Comparison of ENCODE assay signal across 26 cellular contexts in the genomic region with DNA sequence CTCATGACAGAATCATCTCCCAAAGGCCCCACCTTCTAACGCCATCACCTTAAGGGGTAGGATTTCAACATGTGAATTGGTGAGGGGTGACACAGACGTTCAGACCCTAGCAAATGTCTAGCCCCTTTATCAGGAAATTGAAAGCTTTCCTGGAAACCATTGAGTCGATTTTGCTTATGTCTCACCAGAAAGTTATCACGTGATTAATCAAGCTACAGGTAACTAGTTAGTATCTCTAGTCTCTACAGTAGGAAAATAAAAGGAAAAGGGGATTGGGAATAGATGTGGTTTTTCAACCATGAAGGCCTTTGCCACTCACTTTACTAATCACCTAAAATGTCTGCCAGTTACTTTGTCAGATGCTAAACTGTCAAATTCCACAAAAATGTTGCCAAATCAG.
"Had no signal": no experiment of that assay in that cellular context is flagged by ENCODE, and none has a peak within 500 bp of the region (broad histone marks: within the 10 kb centered on the region; RNA-seq: fewer than 3 reads in every experiment).

No MANE protein-coding gene starts in this region.

- H3K36me3 ChIP-seq: colonic mucosa, esophagus squamous epithelium, gastrocnemius medialis, heart right ventricle, left lung, lower lobe of right lung had no signal

- DNase-seq: colonic mucosa; cortex of kidney; effector CD8-positive, alpha-beta T cell; effector memory CD8-positive, alpha-beta T cell; endodermal cell; erythroblast; esophagus squamous epithelium; foreskin fibroblast; foreskin melanocyte; gastrocnemius medialis; glutamatergic neuron; head of caudate nucleus; heart right ventricle; hippocampal formation; left cardiac atrium; left lung; left ventricle myocardium superior; lower lobe of right lung; mesenchymal stem cell; mucosa of descending colon; naive B cell had no signal

- H3K4me1 ChIP-seq: colonic mucosa, esophagus squamous epithelium, gastrocnemius medialis, heart right ventricle, left lung, lower lobe of right lung had no signal

- FAIRE-seq: endometrium, islet of Langerhans, keratinocyte had no signal

- H3K9me3 ChIP-seq: colonic mucosa, esophagus squamous epithelium, gastrocnemius medialis, heart right ventricle, left lung, lower lobe of right lung, mucosa of descending colon had no signal

- H3K27ac ChIP-seq: colonic mucosa, epithelial cell of prostate, esophagus squamous epithelium, gastrocnemius medialis, heart right ventricle, left lung, lower lobe of right lung had no signal

- ATAC-seq: effector memory CD8-positive, alpha-beta T cell; esophagus mucosa; gastrocnemius medialis; heart right ventricle; left cardiac atrium; left lung; left ventricle myocardium superior; lower lobe of right lung; mucosa of descending colon had no signal

- H3K27me3 ChIP-seq: colonic mucosa, esophagus squamous epithelium, gastrocnemius medialis, heart right ventricle, left lung had no signal

- H3K4me3 ChIP-seq: colonic mucosa, esophagus squamous epithelium, gastrocnemius medialis, heart right ventricle, left lung, lower lobe of right lung, mucosa of descending colon had no signal
